Comparison of ENCODE assay signal across 2 cellular contexts in the genomic region with DNA sequence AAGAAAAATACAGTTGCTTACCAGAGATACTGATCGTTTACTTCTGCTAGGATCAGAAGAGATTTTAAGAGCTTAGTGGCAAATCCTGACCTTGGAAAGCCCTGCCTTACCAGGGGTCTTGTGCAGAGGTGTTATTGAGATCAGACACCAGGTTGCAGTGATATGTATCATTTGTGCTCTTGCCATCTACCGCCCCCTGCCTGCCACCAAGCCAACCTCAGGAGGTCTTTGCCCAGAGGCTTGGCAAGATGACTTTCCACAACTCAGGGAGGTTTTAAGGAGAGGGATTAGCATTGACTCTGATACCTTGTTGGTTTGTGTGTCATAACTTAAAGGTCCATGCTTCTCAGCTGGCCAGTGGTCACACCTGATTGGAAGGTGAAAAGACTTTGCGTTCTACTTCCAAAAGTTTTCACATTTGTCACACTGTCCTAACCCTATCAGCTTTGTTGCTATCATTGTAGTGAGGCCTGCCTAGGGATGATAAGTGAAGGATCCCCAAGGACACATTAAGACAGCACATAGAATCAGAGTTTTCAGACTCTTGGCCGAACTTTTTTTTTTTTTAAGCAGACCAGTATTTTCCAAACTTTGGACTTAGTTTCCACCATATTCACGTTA.
TF ChIP-seq lines count a peak whose summit lies in the region.

No MANE protein-coding gene starts in this region.

TF ChIP-seq in GM23338, 12 proteins besides CTCF, POLR2A, EP300 and RAD21 (continues in another document):
- TF ChIP-seq NANOG (IDR thresholded peaks at IDR 0.05; ENCODE audit: borderline replicate concordance) (no peak), STAT1 (IDR thresholded peaks at IDR 0.05; ENCODE audit: unreplicated experiment) (no peak), ZNF114 (CRISPR knock-in tag; IDR thresholded peaks at IDR 0.05) (no peak), POLR2AphosphoS5 (IDR thresholded peaks at IDR 0.05; ENCODE audit: low read depth) (no peak), JUNB (IDR thresholded peaks at IDR 0.05; ENCODE audit: unreplicated experiment) (no peak), ZNF331 (CRISPR knock-in tag; IDR thresholded peaks at IDR 0.05; ENCODE audit: low read depth) (no peak), CREB1 (CRISPR knock-in tag; IDR thresholded peaks at IDR 0.05; ENCODE audit: low read depth) (no peak)
- TF ChIP-seq, protein P1, sequence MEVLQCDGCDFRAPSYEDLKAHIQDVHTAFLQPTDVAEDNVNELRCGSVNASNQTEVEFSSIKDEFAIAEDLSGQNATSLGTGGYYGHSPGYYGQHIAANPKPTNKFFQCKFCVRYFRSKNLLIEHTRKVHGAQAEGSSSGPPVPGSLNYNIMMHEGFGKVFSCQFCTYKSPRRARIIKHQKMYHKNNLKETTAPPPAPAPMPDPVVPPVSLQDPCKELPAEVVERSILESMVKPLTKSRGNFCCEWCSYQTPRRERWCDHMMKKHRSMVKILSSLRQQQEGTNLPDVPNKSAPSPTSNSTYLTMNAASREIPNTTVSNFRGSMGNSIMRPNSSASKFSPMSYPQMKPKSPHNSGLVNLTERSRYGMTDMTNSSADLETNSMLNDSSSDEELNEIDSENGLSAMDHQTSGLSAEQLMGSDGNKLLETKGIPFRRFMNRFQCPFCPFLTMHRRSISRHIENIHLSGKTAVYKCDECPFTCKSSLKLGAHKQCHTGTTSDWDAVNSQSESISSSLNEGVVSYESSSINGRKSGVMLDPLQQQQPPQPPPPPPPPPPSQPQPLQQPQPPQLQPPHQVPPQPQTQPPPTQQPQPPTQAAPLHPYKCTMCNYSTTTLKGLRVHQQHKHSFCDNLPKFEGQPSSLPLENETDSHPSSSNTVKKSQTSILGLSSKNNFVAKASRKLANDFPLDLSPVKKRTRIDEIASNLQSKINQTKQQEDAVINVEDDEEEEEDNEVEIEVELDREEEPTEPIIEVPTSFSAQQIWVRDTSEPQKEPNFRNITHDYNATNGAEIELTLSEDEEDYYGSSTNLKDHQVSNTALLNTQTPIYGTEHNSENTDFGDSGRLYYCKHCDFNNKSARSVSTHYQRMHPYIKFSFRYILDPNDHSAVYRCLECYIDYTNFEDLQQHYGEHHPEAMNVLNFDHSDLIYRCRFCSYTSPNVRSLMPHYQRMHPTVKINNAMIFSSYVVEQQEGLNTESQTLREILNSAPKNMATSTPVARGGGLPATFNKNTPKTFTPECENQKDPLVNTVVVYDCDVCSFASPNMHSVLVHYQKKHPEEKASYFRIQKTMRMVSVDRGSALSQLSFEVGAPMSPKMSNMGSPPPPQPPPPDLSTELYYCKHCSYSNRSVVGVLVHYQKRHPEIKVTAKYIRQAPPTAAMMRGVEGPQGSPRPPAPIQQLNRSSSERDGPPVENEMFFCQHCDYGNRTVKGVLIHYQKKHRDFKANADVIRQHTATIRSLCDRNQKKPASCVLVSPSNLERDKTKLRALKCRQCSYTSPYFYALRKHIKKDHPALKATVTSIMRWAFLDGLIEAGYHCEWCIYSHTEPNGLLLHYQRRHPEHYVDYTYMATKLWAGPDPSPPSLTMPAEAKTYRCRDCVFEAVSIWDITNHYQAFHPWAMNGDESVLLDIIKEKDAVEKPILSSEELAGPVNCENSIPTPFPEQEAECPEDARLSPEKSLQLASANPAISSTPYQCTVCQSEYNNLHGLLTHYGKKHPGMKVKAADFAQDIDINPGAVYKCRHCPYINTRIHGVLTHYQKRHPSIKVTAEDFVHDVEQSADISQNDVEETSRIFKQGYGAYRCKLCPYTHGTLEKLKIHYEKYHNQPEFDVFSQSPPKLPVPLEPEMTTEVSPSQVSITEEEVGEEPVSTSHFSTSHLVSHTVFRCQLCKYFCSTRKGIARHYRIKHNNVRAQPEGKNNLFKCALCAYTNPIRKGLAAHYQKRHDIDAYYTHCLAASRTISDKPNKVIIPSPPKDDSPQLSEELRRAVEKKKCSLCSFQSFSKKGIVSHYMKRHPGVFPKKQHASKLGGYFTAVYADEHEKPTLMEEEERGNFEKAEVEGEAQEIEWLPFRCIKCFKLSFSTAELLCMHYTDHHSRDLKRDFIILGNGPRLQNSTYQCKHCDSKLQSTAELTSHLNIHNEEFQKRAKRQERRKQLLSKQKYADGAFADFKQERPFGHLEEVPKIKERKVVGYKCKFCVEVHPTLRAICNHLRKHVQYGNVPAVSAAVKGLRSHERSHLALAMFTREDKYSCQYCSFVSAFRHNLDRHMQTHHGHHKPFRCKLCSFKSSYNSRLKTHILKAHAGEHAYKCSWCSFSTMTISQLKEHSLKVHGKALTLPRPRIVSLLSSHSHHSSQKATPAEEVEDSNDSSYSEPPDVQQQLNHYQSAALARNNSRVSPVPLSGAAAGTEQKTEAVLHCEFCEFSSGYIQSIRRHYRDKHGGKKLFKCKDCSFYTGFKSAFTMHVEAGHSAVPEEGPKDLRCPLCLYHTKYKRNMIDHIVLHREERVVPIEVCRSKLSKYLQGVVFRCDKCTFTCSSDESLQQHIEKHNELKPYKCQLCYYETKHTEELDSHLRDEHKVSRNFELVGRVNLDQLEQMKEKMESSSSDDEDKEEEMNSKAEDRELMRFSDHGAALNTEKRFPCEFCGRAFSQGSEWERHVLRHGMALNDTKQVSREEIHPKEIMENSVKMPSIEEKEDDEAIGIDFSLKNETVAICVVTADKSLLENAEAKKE (CRISPR knock-in tag; IDR thresholded peaks at IDR 0.05): no peak
- TF ChIP-seq, protein P2, sequence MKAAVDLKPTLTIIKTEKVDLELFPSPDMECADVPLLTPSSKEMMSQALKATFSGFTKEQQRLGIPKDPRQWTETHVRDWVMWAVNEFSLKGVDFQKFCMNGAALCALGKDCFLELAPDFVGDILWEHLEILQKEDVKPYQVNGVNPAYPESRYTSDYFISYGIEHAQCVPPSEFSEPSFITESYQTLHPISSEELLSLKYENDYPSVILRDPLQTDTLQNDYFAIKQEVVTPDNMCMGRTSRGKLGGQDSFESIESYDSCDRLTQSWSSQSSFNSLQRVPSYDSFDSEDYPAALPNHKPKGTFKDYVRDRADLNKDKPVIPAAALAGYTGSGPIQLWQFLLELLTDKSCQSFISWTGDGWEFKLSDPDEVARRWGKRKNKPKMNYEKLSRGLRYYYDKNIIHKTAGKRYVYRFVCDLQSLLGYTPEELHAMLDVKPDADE (IDR thresholded peaks at IDR 0.05): no peak

TF ChIP-seq in H1, 55 proteins besides CTCF, POLR2A, EP300 and RAD21:
- TF ChIP-seq SP1 (IDR thresholded peaks at IDR 0.05; ENCODE audit: low read depth, low read length) (no peak), NRF1 (IDR thresholded peaks at IDR 0.05; ENCODE audit: low read depth, low read length) (no peak), BRCA1 (IDR thresholded peaks at IDR 0.05; ENCODE audit: low read depth, low read length) (no peak), TBP (IDR thresholded peaks at IDR 0.05; ENCODE audit: low read depth, low read length) (no peak), KDM1A (IDR thresholded peaks at IDR 0.05; ENCODE audit: borderline replicate concordance, low read length) (no peak), RXRA (IDR thresholded peaks at IDR 0.05; ENCODE audit: insufficient read depth, low read depth, low read length) (no peak), CHD2 (IDR thresholded peaks at IDR 0.05; ENCODE audit: low read length) (no peak), TAF1 (IDR thresholded peaks at IDR 0.05; ENCODE audit: low read depth, low read length) (no peak), NANOG (IDR thresholded peaks at IDR 0.05; ENCODE audit: insufficient read depth, low read depth, low read length, poor library complexity, severe bottlenecking) (no peak), HDAC6 (IDR thresholded peaks at IDR 0.05; ENCODE audit: low read depth, low read length) (no peak), CTBP2 (IDR thresholded peaks at IDR 0.05; ENCODE audit: borderline replicate concordance, insufficient read depth, insufficient read length, low read length) (no peak)
